Comparison of ENCODE assay signal across 8 cellular contexts in the genomic region with DNA sequence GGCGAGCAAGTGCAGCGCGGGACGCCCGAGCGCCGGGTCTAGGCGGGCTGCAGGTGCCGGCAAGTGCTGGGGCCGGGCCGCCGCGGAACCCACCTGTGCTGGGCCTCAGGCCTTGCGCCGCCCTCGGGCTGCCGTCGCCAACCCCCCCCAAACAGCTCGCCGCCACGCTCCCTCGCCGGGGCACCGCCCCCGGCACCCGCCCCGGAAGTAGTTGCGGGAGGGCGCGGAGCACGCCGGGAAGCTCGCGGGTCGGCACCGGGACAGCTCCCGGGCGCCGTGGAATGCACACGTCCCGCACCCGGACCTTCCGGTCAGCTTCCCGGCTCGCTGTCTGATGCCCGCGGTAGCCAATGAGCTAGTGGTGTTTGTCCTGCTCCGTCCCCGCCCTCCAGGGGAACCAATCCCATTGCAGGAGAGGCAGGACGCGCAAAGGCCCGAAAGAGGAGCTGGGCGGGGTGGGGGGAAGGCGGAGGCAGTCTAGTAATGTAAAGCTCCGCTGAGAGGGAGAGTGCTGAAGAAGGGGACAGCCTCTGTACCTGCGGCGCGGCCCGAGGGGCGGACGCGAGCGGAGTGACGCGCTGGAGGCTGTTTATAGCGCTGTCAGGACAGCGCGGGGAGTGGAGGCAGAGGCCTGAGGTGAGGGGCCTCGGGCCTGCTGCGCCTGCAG. TPM values are rescaled to one million over a fixed set of nuclear protein-coding genes. Genes with fewer than 3 reads are reported as not detected.
DNase-seq lines count a peak whose midpoint lies in the region; ATAC-seq and TF ChIP-seq lines count a peak whose summit lies in the region.

A gene with protein sequence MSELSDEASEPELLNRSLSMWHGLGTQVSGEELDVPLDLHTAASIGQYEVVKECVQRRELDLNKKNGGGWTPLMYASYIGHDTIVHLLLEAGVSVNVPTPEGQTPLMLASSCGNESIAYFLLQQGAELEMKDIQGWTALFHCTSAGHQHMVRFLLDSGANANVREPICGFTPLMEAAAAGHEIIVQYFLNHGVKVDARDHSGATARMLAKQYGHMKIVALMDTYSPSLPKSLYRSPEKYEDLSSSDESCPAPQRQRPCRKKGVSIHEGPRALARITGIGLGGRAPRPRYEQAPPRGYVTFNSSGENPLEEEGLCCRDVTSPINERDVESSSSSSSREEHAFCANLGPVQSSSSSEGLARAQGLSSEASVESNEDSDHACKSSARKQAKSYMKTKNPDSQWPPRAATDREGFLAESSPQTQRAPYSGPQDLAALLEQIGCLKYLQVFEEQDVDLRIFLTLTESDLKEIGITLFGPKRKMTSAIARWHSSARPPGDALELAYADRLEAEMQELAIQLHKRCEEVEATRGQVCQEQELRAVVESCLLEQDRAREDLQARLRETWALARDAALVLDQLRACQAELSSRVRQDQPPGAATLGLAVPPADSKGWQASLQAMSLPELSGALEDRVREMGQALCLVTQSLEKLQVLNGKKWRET (minus strand): TSS at position 209 of the 667 bp plus-strand sequence. CDS start 4,122 bp downstream, outside the sequence.
A gene (plus strand): TSS at position 475 of the 667 bp plus-strand sequence. CDS start 1,978 bp downstream, outside the sequence.

- peaks cover 11% of the 10 kb centered on the region for H3K36me3 ChIP-seq in BE2C

- H3K4me3 ChIP-seq in BE2C (ENCODE audit: low read depth, low read length), result peak within 1 kb of the TSS; percentile 85
- peak within 1 kb of the TSS; percentile 83 for H3K4me3 ChIP-seq in coronary artery

- no peaks in the 10 kb centered on the region for H3K9me3 ChIP-seq in BE2C

- DNase-seq in BE2C, result peak; percentile 97
- DNase-seq in NCI-H510A treated with DMSO at 0.1 percent for 48 hours (lab: John Stamatoyannopoulos, UW), result peak; percentile 83
- DNase-seq in activated CD4-positive, alpha-beta T cell treated with anti-CD3 and anti-CD28 coated beads for 48 hours, result peak; percentile 85
- peak; percentile 98 for DNase-seq in coronary artery (ENCODE audit: low spot score)
- peak; percentile 99 for DNase-seq in left kidney (ENCODE audit: low read depth, low spot score)
- DNase-seq in stimulated activated CD4-positive, alpha-beta T cell treated with anti-CD3 and anti-CD28 coated beads, Interleukin-1b, Interleukin-23, amount 100 ng/mL, for 48 hours, result peak; percentile 78

- peak; percentile 79 for ATAC-seq in HG03432 (IDR thresholded peaks at IDR 0.05; ENCODE audit: unreplicated experiment)

- no peaks in the 10 kb centered on the region for H3K4me1 ChIP-seq in BE2C

- no peaks in the 10 kb centered on the region for H3K27me3 ChIP-seq in BE2C

- TF ChIP-seq CTCF in BE2C (IDR thresholded peaks at IDR 0.05; ENCODE audit: low read depth, low read length) (no peak), coronary artery (IDR thresholded peaks at IDR 0.05) (no peak)

- peak within 1 kb of the TSS; percentile 39 to 90 for H3K27ac ChIP-seq in coronary artery

- peak; percentile 66 for TF ChIP-seq POLR2A in GM19193 (IDR thresholded peaks at IDR 0.05; ENCODE audit: extremely low read depth, insufficient read depth, insufficient read length)

RNA-seq across cellular contexts. Expression of the first gene that starts in this region (rescaled TPM):
- polyA plus RNA-seq in BE2C (2012; ENCODE audit: insufficient read depth, insufficient read length, low read depth), result 26.6 TPM

RNA-seq across cellular contexts. Expression of the second gene that starts in this region (rescaled TPM):
- 0.57 TPM for polyA plus RNA-seq in BE2C (2012; ENCODE audit: insufficient read depth, insufficient read length, low read depth)

Comparison
In these comparisons a context has a peak if more than half of its experiments do, and no peak if none do; other contexts are left out.
1. Peak in every context shown above with its lines: DNase-seq, ATAC-seq, H3K4me3 ChIP-seq and H3K27ac ChIP-seq.